ENCODE assay signal across 1 cellular context in genomic region chr2:9142551-9143263, GRCh38.
TF ChIP-seq lines count a peak whose summit lies in the region.

No MANE protein-coding gene starts in this region.

TF ChIP-seq in SK-N-SH, 30 proteins besides CTCF, POLR2A, EP300 and RAD21 (continued from another document):
- 0 out of 2 replicates have a peak, but pooled peaks have one; percentile 9 for TF ChIP-seq PBX3 (IDR thresholded peaks at IDR 0.05)
- peak; percentile 96 for TF ChIP-seq MAX (IDR thresholded peaks at IDR 0.05; ENCODE audit: low read depth)
- TF ChIP-seq CHD2 (IDR thresholded peaks at IDR 0.05; ENCODE audit: low read length, partially characterized antibody) = peak; percentile 35
- TF ChIP-seq YY1 (IDR thresholded peaks at IDR 0.05; ENCODE audit: low read depth) = no peak; the same call in 1 of the 2 replicates
- TF ChIP-seq USF1 (IDR thresholded peaks at IDR 0.05; ENCODE audit: borderline replicate concordance, low read depth) = no peak
- TF ChIP-seq NFIC (IDR thresholded peaks at IDR 0.05; ENCODE audit: borderline replicate concordance) = peak; percentile 29; the same call in 1 of the 2 replicates
- peak; percentile 75; the same call in 1 of the 2 replicates for TF ChIP-seq MXI1 (IDR thresholded peaks at IDR 0.05; ENCODE audit: low read depth, low read length)
